ENCODE assay signal across 28 cellular contexts in the genomic region with DNA sequence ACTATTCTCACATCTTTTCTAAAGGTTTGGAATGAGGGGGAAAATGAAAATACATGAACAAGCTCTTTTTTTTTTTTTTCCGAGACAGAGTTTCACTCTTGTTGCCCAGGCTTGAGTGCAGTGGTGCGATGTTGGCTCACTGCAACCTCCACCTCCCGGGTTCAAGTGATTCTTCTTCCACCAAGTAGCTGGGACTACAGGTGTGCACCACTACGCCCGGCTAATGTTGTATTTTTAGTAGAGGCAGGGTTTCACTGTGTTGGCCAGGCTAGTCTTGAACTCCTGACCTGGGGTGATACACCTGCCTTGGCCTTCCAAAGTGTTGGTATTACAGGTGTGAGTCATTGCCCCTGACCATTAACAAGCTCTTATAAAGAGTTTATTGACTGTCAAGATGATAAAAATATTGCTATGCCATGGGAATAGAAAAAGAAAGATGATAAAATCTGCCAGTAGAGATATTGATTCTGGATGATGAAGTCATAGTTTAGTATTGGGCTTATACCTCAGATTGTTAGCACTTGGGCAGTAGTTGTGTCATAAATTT.
"Had no signal": no experiment of that assay in that cellular context is flagged by ENCODE, and none has a peak within 500 bp of the region (broad histone marks: within the 10 kb centered on the region; RNA-seq: fewer than 3 reads in every experiment).

No MANE protein-coding gene starts in this region.

- H3K27me3 ChIP-seq: brain microvascular endothelial cell, dorsolateral prefrontal cortex, pancreas, testis, transverse colon had no signal

- H3K27ac Mint-ChIP-seq: activated CD4-positive, alpha-beta T cell treated with anti-CD3 and anti-CD28 coated beads, Interleukin-2, amount 10 ng/mL, durations not matched to agents 24 days and 14 days; activated naive CD8-positive, alpha-beta T cell treated with anti-CD3 and anti-CD28 coated beads, Interleukin-2, amount 10 ng/mL, durations not matched to agents 7 days and 5 days; nephron progenitor cell; T-helper 2 cell treated with Interferon-gamma antibody and Interleukin-4, amounts not matched to agents 5 μg/mL and 100 μg/mL, for 36 hours had no signal

- H3K9me3 ChIP-seq: left ventricle myocardium inferior, pancreas, prostate gland, testis, transverse colon had no signal

- H3K27me3 Mint-ChIP-seq: activated CD4-positive, alpha-beta memory T cell treated with anti-CD3 and anti-CD28 coated beads for 36 hours; activated CD4-positive, alpha-beta T cell treated with anti-CD3 and anti-CD28 coated beads, Interleukin-2, amount 10 ng/mL, durations not matched to agents 24 days and 14 days; activated CD8-positive, alpha-beta memory T cell treated with anti-CD3 and anti-CD28 coated beads, Interleukin-2, amount 10 ng/mL, durations not matched to agents 7 days and 5 days; activated naive CD8-positive, alpha-beta T cell treated with anti-CD3 and anti-CD28 coated beads, Interleukin-2, amount 10 ng/mL, durations not matched to agents 7 days and 5 days; activated T-helper 17 cell treated with anti-CD3 and anti-CD28 coated beads, Interleukin-2, amount 50 U/mL, for 72 hours; stimulated activated memory B cell treated with anti-CD40 and anti-IgM and Interleukin-4, amounts not matched to agents 10 μg/mL and 1 μg/mL and 100 μg/mL, for 72 hours had no signal

- DNase-seq: activated CD4-positive, alpha-beta memory T cell treated with anti-CD3 and anti-CD28 coated beads for 36 hours; activated CD4-positive, alpha-beta T cell treated with anti-CD3 and anti-CD28 coated beads, Interleukin-2, amount 10 ng/mL, durations not matched to agents 24 days and 14 days; activated CD8-positive, alpha-beta memory T cell treated with anti-CD3 and anti-CD28 coated beads, Interleukin-2, amount 10 ng/mL, durations not matched to agents 7 days and 5 days; activated naive CD4-positive, alpha-beta T cell; activated naive CD8-positive, alpha-beta T cell treated with anti-CD3 and anti-CD28 coated beads, Interleukin-2, amount 10 ng/mL, durations not matched to agents 7 days and 5 days; amniotic stem cell; brain microvascular endothelial cell; dorsolateral prefrontal cortex; effector memory CD4-positive, alpha-beta T cell; left ventricle myocardium inferior; mesendoderm; nephron progenitor cell; pancreas; retina; stimulated activated CD4-positive, alpha-beta T cell treated with anti-CD3 and anti-CD28 coated beads, Interleukin-4, amount 100 ng/mL, for 24 hours; T-helper 1 cell; testis; transverse colon had no signal

- H3K9me3 Mint-ChIP-seq: activated CD4-positive, alpha-beta memory T cell treated with anti-CD3 and anti-CD28 coated beads for 36 hours; activated CD4-positive, alpha-beta T cell treated with anti-CD3 and anti-CD28 coated beads, Interleukin-2, amount 10 ng/mL, durations not matched to agents 24 days and 14 days; activated naive CD8-positive, alpha-beta T cell treated with anti-CD3 and anti-CD28 coated beads, Interleukin-2, amount 10 ng/mL, durations not matched to agents 7 days and 5 days; activated T-helper 17 cell treated with anti-CD3 and anti-CD28 coated beads, Interleukin-2, amount 50 U/mL, for 72 hours; nephron progenitor cell; stimulated activated memory B cell treated with anti-CD40 and anti-IgM and Interleukin-4, amounts not matched to agents 10 μg/mL and 1 μg/mL and 100 μg/mL, for 72 hours; T-helper 2 cell treated with Interferon-gamma antibody and Interleukin-4, amounts not matched to agents 5 μg/mL and 100 μg/mL, for 36 hours had no signal

- ATAC-seq: activated CD8-positive, alpha-beta memory T cell treated with anti-CD3 and anti-CD28 coated beads, Interleukin-2, amount 10 ng/mL, durations not matched to agents 7 days and 5 days; activated T-helper 17 cell treated with anti-CD3 and anti-CD28 coated beads, Interleukin-2, amount 50 U/mL, for 72 hours; pancreas; sciatic nerve; stimulated activated memory B cell treated with anti-CD40 and anti-IgM and Interleukin-4, amounts not matched to agents 10 μg/mL and 1 μg/mL and 100 μg/mL, for 72 hours had no signal

- H3K4me3 ChIP-seq: coronary artery, dorsolateral prefrontal cortex, left ventricle myocardium inferior, lung, pancreas, prostate gland, skin epidermis, testis, transverse colon had no signal

- H3K4me3 Mint-ChIP-seq: activated CD4-positive, alpha-beta memory T cell treated with anti-CD3 and anti-CD28 coated beads for 36 hours; activated CD4-positive, alpha-beta T cell treated with anti-CD3 and anti-CD28 coated beads, Interleukin-2, amount 10 ng/mL, durations not matched to agents 24 days and 14 days; activated CD8-positive, alpha-beta memory T cell treated with anti-CD3 and anti-CD28 coated beads, Interleukin-2, amount 10 ng/mL, durations not matched to agents 7 days and 5 days; activated naive CD8-positive, alpha-beta T cell treated with anti-CD3 and anti-CD28 coated beads, Interleukin-2, amount 10 ng/mL, durations not matched to agents 7 days and 5 days; activated T-helper 17 cell treated with anti-CD3 and anti-CD28 coated beads, Interleukin-2, amount 50 U/mL, for 72 hours; nephron progenitor cell; stimulated activated memory B cell treated with anti-CD40 and anti-IgM and Interleukin-4, amounts not matched to agents 10 μg/mL and 1 μg/mL and 100 μg/mL, for 72 hours; T-helper 2 cell treated with Interferon-gamma antibody and Interleukin-4, amounts not matched to agents 5 μg/mL and 100 μg/mL, for 36 hours had no signal

- H3K4me1 ChIP-seq: left ventricle myocardium inferior, pancreas, prostate gland, testis had no signal

- FAIRE-seq: astrocyte, islet of Langerhans had no signal

- H3K27ac ChIP-seq: brain microvascular endothelial cell, coronary artery, dorsolateral prefrontal cortex, left ventricle myocardium inferior, pancreas, prostate gland, skin epidermis, testis, transverse colon had no signal

- H3K4me1 Mint-ChIP-seq: nephron progenitor cell had no signal
